In the genomic region with DNA sequence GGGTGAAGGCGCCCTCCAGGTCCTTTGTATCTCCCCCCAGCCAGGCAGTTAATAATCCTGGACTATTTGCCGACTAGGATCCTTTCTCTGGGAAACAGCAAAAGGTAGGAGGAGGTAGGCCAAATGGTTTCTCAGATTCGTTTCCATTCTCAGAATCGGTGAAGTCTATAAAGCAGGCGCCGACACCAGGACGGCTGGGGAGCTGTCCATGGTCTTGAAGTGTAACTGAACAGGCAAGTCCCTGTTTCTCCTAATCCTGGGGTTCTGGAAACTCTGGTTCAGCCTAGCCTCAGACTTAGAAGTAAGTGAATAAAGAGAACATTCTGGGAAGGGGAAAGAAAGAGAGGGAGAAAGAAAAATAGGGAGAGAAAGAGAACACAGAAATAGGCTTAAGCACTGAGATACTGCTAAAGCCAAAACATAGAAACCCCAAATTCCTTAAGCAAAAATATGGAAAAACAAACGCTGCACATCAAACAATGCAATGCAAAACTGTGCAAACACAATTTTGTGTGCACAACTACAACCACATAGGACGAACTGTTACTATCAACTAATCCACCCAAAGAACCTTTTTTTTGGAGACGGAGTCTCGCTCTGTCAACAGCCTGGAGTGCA, we compare ENCODE assay signal across 8 cellular contexts. TPM values are rescaled to one million over a fixed set of nuclear protein-coding genes. Genes with fewer than 3 reads are reported as not detected.
DNase-seq lines count a peak whose midpoint lies in the region; ATAC-seq lines count a peak whose summit lies in the region.

No MANE protein-coding gene starts in this region.

- DNase-seq in activated naive CD4-positive, alpha-beta T cell treated with Interleukin-2 at 50 U/mL for 16 hours = peak; percentile 24
- DNase-seq in activated naive CD4-positive, alpha-beta T cell (lab: John Stamatoyannopoulos, UW) = no peak
- peak; percentile 8 to 17 for DNase-seq in activated CD4-positive, alpha-beta T cell treated with anti-CD3 and anti-CD28 coated beads for 4 hours
- DNase-seq in glomerular endothelial cell (ENCODE audit: extremely low read depth, low read depth, low spot score) = peak; percentile 23
- DNase-seq in stimulated activated CD4-positive, alpha-beta T cell treated with anti-CD3 and anti-CD28 coated beads, Interleukin-2, amount 100 ng/mL, for 24 hours = peak; percentile 33 to 39

- ATAC-seq in HG03565 (IDR thresholded peaks at IDR 0.05; ENCODE audit: unreplicated experiment) (no peak), HG03457 (IDR thresholded peaks at IDR 0.05; ENCODE audit: unreplicated experiment) (no peak)
- ATAC-seq in activated CD4-positive, CD25-positive, alpha-beta regulatory T cell treated with anti-CD3 and anti-CD28 coated beads, Interleukin-2, amount 50 U/mL, for 24 hours = no peak

RNA-seq across cellular contexts. Expression of gene INA, which starts 11.1 kb away (rescaled TPM):
- total RNA-seq in glomerular endothelial cell = 3.4 and 4.3 TPM in 2 replicates

RNA-seq across cellular contexts. Expression of gene RPEL1, which starts 20.1 kb away (rescaled TPM):
- 0.10 TPM in 1 of 2 replicates, not detected in the other for total RNA-seq in glomerular endothelial cell

Comparison
In these comparisons a context has a peak if more than half of its experiments do, and no peak if none do; other contexts are left out.
1. DNase-seq: peak in activated naive CD4-positive, alpha-beta T cell treated with Interleukin-2 at 50 U/mL for 16 hours (single experiment), activated CD4-positive, alpha-beta T cell treated with anti-CD3 and anti-CD28 coated beads for 4 hours (2 of 2), glomerular endothelial cell (single experiment) and stimulated activated CD4-positive, alpha-beta T cell treated with anti-CD3 and anti-CD28 coated beads, Interleukin-2, amount 100 ng/mL, for 24 hours (2 of 2); none in activated naive CD4-positive, alpha-beta T cell (0 of 4).